21 cellular contexts compared by ENCODE assay signal in genomic region chr5:125578551-125578950, GRCh38.
A peak's percentile ranks its signal among the peaks of the same experiment; 100 is the strongest.
DNase-seq lines count a peak whose midpoint lies in the region; ATAC-seq and TF ChIP-seq lines count a peak whose summit lies in the region.
"Had no signal": no experiment of that assay in that cellular context is flagged by ENCODE, and none has a peak within 500 bp of the region (broad histone marks: within the 10 kb centered on the region; RNA-seq: fewer than 3 reads in every experiment).

No MANE protein-coding gene starts in this region.

- DNase-seq in Daoy (ENCODE audit: low read depth) (peak; percentile 22), HT1080 (ENCODE audit: low read depth) (peak; percentile 41), RPMI7951 (ENCODE audit: low read depth) (peak; percentile 50), fibroblast of mammary gland (ENCODE audit: low read depth) (peak; percentile 60), OCI-M2 (lab: John Stamatoyannopoulos, UW; ENCODE audit: unreplicated experiment) (no peak), glomerular visceral epithelial cell (ENCODE audit: extremely low spot score) (no peak), NK-92 (lab: John Stamatoyannopoulos, UW; ENCODE audit: unreplicated experiment) (no peak)
- DNase-seq: 8988T; ACHN; BE2C; C1 segment of cervical spinal cord; CD4-positive, alpha-beta memory T cell; CD4-positive, CD25-positive, alpha-beta regulatory T cell; CD8-positive, alpha-beta memory T cell; COR-L47; DMS 273 treated with DMSO at 0.1 percent for 48 hours; DMS79; DND-41; GF-D8 had no signal

- TF ChIP-seq CTCF in fibroblast of mammary gland (conservative IDR thresholded peaks at IDR 0.05; ENCODE audit: control insufficient read depth, insufficient read depth, low read depth, low read length), result no peak

- H3K4me3 ChIP-seq in fibroblast of mammary gland (ENCODE audit: control insufficient read depth, low read depth, low read length), result no peak overlapping the region
- H3K4me3 ChIP-seq: BLaER1 had no signal

- ATAC-seq in HG02678 (IDR thresholded peaks at IDR 0.05; ENCODE audit: unreplicated experiment), result no peak

Comparison
In these comparisons a context has a peak if more than half of its experiments do, and no peak if none do; other contexts are left out.
1. DNase-seq: peak in Daoy (single experiment), HT1080 (single experiment), RPMI7951 (single experiment) and fibroblast of mammary gland (single experiment); none in OCI-M2 (single experiment), glomerular visceral epithelial cell (single experiment) and NK-92 (single experiment).